Comparison of ENCODE assay signal across 23 cellular contexts in genomic region chr12:110758922-110759321, GRCh38. TPM values are rescaled to one million over a fixed set of nuclear protein-coding genes. Genes with fewer than 3 reads are reported as not detected.
DNase-seq lines count a peak whose midpoint lies in the region; ATAC-seq and TF ChIP-seq lines count a peak whose summit lies in the region.
"Had no signal": no experiment of that assay in that cellular context is flagged by ENCODE, and none has a peak within 500 bp of the region (broad histone marks: within the 10 kb centered on the region; RNA-seq: fewer than 3 reads in every experiment).

No MANE protein-coding gene starts in this region.

- no peak for TF ChIP-seq CTCF in mucosa of descending colon (IDR thresholded peaks at IDR 0.05)
- no peak for TF ChIP-seq CTCF in foreskin fibroblast (IDR thresholded peaks at IDR 0.05; ENCODE audit: low read depth, low read length)
- no peak for TF ChIP-seq CTCF in progenitor cell of endocrine pancreas (IDR thresholded peaks at IDR 0.05; ENCODE audit: unreplicated experiment)

- no peak overlapping the region for H3K4me3 Mint-ChIP-seq in progenitor cell of endocrine pancreas (ENCODE audit: low read depth)
- H3K4me3 Mint-ChIP-seq: CD14-positive monocyte; CD4-positive, alpha-beta memory T cell; CD4-positive, CD25-positive, alpha-beta regulatory T cell; CD8-positive, alpha-beta memory T cell had no signal

- POLR2A ChIA-PET in HEK293T (lab: Yijun Ruan, JAX), result no interaction called here

- no peak for DNase-seq in HEK293T (ENCODE audit: extremely low spot score)
- peak in 2 of 3 donors; percentile 48 to 67 for DNase-seq in mucosa of descending colon
- no peak for DNase-seq in NOMO-1 treated with DMSO at 0.1 percent for 48 hours (lab: John Stamatoyannopoulos, UW; ENCODE audit: unreplicated experiment)
- DNase-seq in foreskin fibroblast, result no peak
- no peak for DNase-seq in progenitor cell of endocrine pancreas (ENCODE audit: low spot score, unreplicated experiment)
- DNase-seq: 8988T; ACHN; BE2C; C1 segment of cervical spinal cord; CD4-positive, alpha-beta memory T cell; CD4-positive, CD25-positive, alpha-beta regulatory T cell; CD8-positive, alpha-beta memory T cell; COR-L47; DMS 273 treated with DMSO at 0.1 percent for 48 hours; DMS153; DMS53; DMS79; DND-41; EL; GDM1 had no signal

- no peaks in the 10 kb centered on the region for H3K9me3 ChIP-seq in mucosa of descending colon
- H3K9me3 ChIP-seq: BE2C, BLaER1 had no signal

- H3K27ac Mint-ChIP-seq in progenitor cell of endocrine pancreas, result no peak overlapping the region
- H3K27ac Mint-ChIP-seq: CD8-positive, alpha-beta memory T cell had no signal

- CTCF ChIA-PET in HEK293T (lab: Yijun Ruan, JAX), result no interaction called here

- H3K4me1 ChIP-seq in mucosa of descending colon (ENCODE audit: low read depth), result no peaks in the 10 kb centered on the region
- H3K4me1 ChIP-seq: BE2C, BLaER1 had no signal

- H3K36me3 Mint-ChIP-seq in progenitor cell of endocrine pancreas (ENCODE audit: insufficient read depth), result no peaks in the 10 kb centered on the region
- H3K36me3 Mint-ChIP-seq: CD14-positive monocyte; CD4-positive, alpha-beta memory T cell; CD4-positive, CD25-positive, alpha-beta regulatory T cell; CD8-positive, alpha-beta memory T cell had no signal

- ATAC-seq in mucosa of descending colon, result peak; percentile 90
- ATAC-seq: GM12878 had no signal

- peaks cover 3% of the 10 kb centered on the region for H3K4me1 Mint-ChIP-seq in progenitor cell of endocrine pancreas (ENCODE audit: low read depth)
- H3K4me1 Mint-ChIP-seq: CD8-positive, alpha-beta memory T cell had no signal

- H3K36me3 ChIP-seq in mucosa of descending colon (ENCODE audit: low read depth), result no peaks in the 10 kb centered on the region
- H3K36me3 ChIP-seq: BE2C, BLaER1 had no signal

- H3K9me3 Mint-ChIP-seq in progenitor cell of endocrine pancreas (ENCODE audit: low read depth), result no peaks in the 10 kb centered on the region
- H3K9me3 Mint-ChIP-seq: CD4-positive, alpha-beta memory T cell; CD4-positive, CD25-positive, alpha-beta regulatory T cell; CD8-positive, alpha-beta memory T cell had no signal

- peaks cover 6% of the 10 kb centered on the region for H3K27me3 Mint-ChIP-seq in progenitor cell of endocrine pancreas
- H3K27me3 Mint-ChIP-seq: CD4-positive, alpha-beta memory T cell; CD4-positive, CD25-positive, alpha-beta regulatory T cell had no signal

- no peak overlapping the region for H3K4me3 ChIP-seq in mucosa of descending colon
- no peak overlapping the region for H3K4me3 ChIP-seq in foreskin fibroblast (ENCODE audit: low read depth in 1 of 2, low read length in 2 of 2)
- H3K4me3 ChIP-seq: BLaER1, GM12878 had no signal

- intact Hi-C loops in mucosa of descending colon (cut with DNase I, micrococcal nuclease), result no loop called here

TF ChIP-seq in HEK293T, 16 proteins besides CTCF, POLR2A, EP300 and RAD21:
- TF ChIP-seq ZNF384 (IDR thresholded peaks at IDR 0.05) (no peak), PKNOX1 (IDR thresholded peaks at IDR 0.05) (0 out of 2 replicates have a peak, but pooled peaks have one; percentile 6)
TF ChIP-seq in HEK293T: peak in this region for 1.

RNA-seq across cellular contexts. Expression of gene PPP1CC, which starts 16.2 kb away (rescaled TPM):
- 100 to 1,000 TPM; 145 to 171 (median 161) TPM for total RNA-seq in mucosa of descending colon
- 164 TPM in 2 replicates for total RNA-seq in progenitor cell of endocrine pancreas

Comparison
In these comparisons a context has a peak if more than half of its experiments do, and no peak if none do; other contexts are left out.
1. DNase-seq: peak in mucosa of descending colon (2 of 3); none in HEK293T (single experiment), NOMO-1 treated with DMSO at 0.1 percent for 48 hours (single experiment), foreskin fibroblast (0 of 2) and progenitor cell of endocrine pancreas (single experiment).